In the genomic region with DNA sequence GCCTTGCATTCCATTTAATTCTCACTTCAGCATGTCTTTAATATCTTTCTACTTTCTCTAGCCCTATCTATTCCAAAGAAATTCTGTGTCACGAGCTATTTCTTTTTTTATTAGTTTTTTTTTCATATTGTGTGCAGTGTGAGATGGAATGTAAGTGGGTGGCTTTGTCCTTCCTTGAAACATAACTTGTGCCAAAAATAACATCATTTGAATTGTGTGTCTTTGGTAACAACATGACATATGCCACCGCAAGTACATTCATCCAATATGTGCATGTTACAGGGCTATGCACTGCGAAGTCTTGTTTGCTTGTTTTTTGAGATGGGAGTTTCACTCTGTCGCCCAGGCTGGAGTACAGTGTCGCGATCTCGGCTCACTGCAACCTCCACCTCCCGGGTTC, we compare ENCODE assay signal across 22 cellular contexts.
"Had no signal": no experiment of that assay in that cellular context is flagged by ENCODE, and none has a peak within 500 bp of the region (broad histone marks: within the 10 kb centered on the region; RNA-seq: fewer than 3 reads in every experiment).

No MANE protein-coding gene starts in this region.

- H3K27ac ChIP-seq: adrenal gland, cardiac muscle cell, VCaP had no signal

- H3K36me3 ChIP-seq: adrenal gland, cardiac muscle cell had no signal

- DNase-seq: activated CD4-positive, alpha-beta T cell treated with anti-CD3 and anti-CD28 coated beads for 4 hours; activated CD8-positive, alpha-beta memory T cell treated with anti-CD3 and anti-CD28 coated beads, Interleukin-2, amount 50 U/mL, for 4 hours; activated CD8-positive, alpha-beta T cell treated with anti-CD3 and anti-CD28 coated beads for 36 hours; activated gamma-delta T cell treated with Interleukin-2 at 50 U/mL for 16 hours; activated naive CD4-positive, alpha-beta T cell treated with anti-CD3 and anti-CD28 coated beads, Interleukin-2, amount 10 ng/mL, durations not matched to agents 7 days and 5 days; activated naive CD8-positive, alpha-beta T cell treated with anti-CD3 and anti-CD28 coated beads for 36 hours; activated T-cell treated with anti-CD3 and anti-CD28 coated beads, Interleukin-2, amount 50 U/mL, for 72 hours; adrenal gland; anterior cingulate cortex; Kasumi-1; NCI-H1092; NCI-H1417 treated with DMSO at 0.1 percent for 48 hours; NCI-H1694 treated with DMSO at 0.1 percent for 48 hours; NCI-H2029 treated with DMSO at 0.1 percent for 48 hours; NCI-H345; NCI-H510A; NCI-H526 treated with DMSO at 0.1 percent for 48 hours; SIG-M5; T-helper 1 cell had no signal

- H3K4me3 ChIP-seq: adrenal gland, cardiac muscle cell, K562 had no signal

- H3K9me3 ChIP-seq: adrenal gland had no signal

- H3K27me3 ChIP-seq: adrenal gland, cardiac muscle cell had no signal
